ENCODE assay signal across 14 cellular contexts in genomic region chr3:43004282-43004681, GRCh38. TPM values are rescaled to one million over a fixed set of nuclear protein-coding genes. Genes with fewer than 3 reads are reported as not detected.
DNase-seq lines count a peak whose midpoint lies in the region; ATAC-seq and TF ChIP-seq lines count a peak whose summit lies in the region.
"Had no signal": no experiment of that assay in that cellular context is flagged by ENCODE, and none has a peak within 500 bp of the region (broad histone marks: within the 10 kb centered on the region; RNA-seq: fewer than 3 reads in every experiment).

No MANE protein-coding gene starts in this region.

- H3K4me1 Mint-ChIP-seq in stimulated activated naive B cell treated with anti-CD40 and anti-IgM and Interleukin-4, amounts not matched to agents 10 μg/mL and 1 μg/mL and 100 μg/mL, for 72 hours = no peaks in the 10 kb centered on the region

- no peak overlapping the region for H3K27ac ChIP-seq in brain microvascular endothelial cell

- H3K4me3 ChIP-seq in brain microvascular endothelial cell (ENCODE audit: low read depth, low read length) = no peak overlapping the region
- H3K4me3 ChIP-seq in HAP-1 = no peak overlapping the region
- H3K4me3 ChIP-seq: GM12878 had no signal

- H3K36me3 Mint-ChIP-seq in stimulated activated naive B cell treated with anti-CD40 and anti-IgM and Interleukin-4, amounts not matched to agents 10 μg/mL and 1 μg/mL and 100 μg/mL, for 72 hours = no peaks in the 10 kb centered on the region
- H3K36me3 Mint-ChIP-seq: activated naive CD8-positive, alpha-beta T cell; CD4-positive, CD25-positive, alpha-beta regulatory T cell; WTC11 had no signal

- no peak for TF ChIP-seq CTCF in brain microvascular endothelial cell (IDR thresholded peaks at IDR 0.05; ENCODE audit: low read depth, low read length, missing control alignments)

- in situ Hi-C loops in brain microvascular endothelial cell (cut with HindIII; ENCODE audit: low pct_ligation_motif_present, low sequenced_read_pairs) (no loop called here), HAP-1 (cut with MboI; ENCODE audit: low sequenced_read_pairs) (no loop called here)

- no peaks in the 10 kb centered on the region for H3K36me3 ChIP-seq in brain microvascular endothelial cell (replicated peaks)
- H3K36me3 ChIP-seq in HAP-1 (replicated peaks) = no peaks in the 10 kb centered on the region

- DNase-seq in Daoy (ENCODE audit: low read depth) (peak; percentile 20), HPDE6-E6E7 (ENCODE audit: extremely low spot score) (peak; percentile 6), brain microvascular endothelial cell (peak; percentile 11), renal cortical epithelial cell (ENCODE audit: low read depth) (peak; percentile 16), HAP-1 (ENCODE audit: low spot score in 2 of 2) (no peak), SKM-1 (lab: John Stamatoyannopoulos, UW; ENCODE audit: unreplicated experiment) (no peak)
- no peak for DNase-seq in stimulated activated naive B cell treated with anti-CD40 and anti-IgM and Interleukin-4, amounts not matched to agents 10 μg/mL and 1 μg/mL and 100 μg/mL, for 72 hours
- DNase-seq: CD4-positive, CD25-positive, alpha-beta regulatory T cell; NCI-H2029 treated with DMSO at 0.1 percent for 48 hours; retina had no signal

- no peak overlapping the region for H3K27ac Mint-ChIP-seq in stimulated activated naive B cell treated with anti-CD40 and anti-IgM and Interleukin-4, amounts not matched to agents 10 μg/mL and 1 μg/mL and 100 μg/mL, for 72 hours
- H3K27ac Mint-ChIP-seq: activated naive CD8-positive, alpha-beta T cell; CD4-positive, CD25-positive, alpha-beta regulatory T cell; WTC11 had no signal

- H3K27me3 ChIP-seq in brain microvascular endothelial cell (replicated peaks) (no peaks in the 10 kb centered on the region), HAP-1 (ENCODE audit: low read depth) (0 out of 2 replicates have a peak, but pooled peaks cover 4% of the 10 kb centered on the region)

- no peaks in the 10 kb centered on the region for H3K9me3 ChIP-seq in HAP-1

- no peaks in the 10 kb centered on the region for H3K9me3 Mint-ChIP-seq in stimulated activated naive B cell treated with anti-CD40 and anti-IgM and Interleukin-4, amounts not matched to agents 10 μg/mL and 1 μg/mL and 100 μg/mL, for 72 hours
- H3K9me3 Mint-ChIP-seq: CD4-positive, CD25-positive, alpha-beta regulatory T cell; WTC11 had no signal

- no peak overlapping the region for H3K4me3 Mint-ChIP-seq in stimulated activated naive B cell treated with anti-CD40 and anti-IgM and Interleukin-4, amounts not matched to agents 10 μg/mL and 1 μg/mL and 100 μg/mL, for 72 hours
- H3K4me3 Mint-ChIP-seq: activated naive CD8-positive, alpha-beta T cell; CD4-positive, CD25-positive, alpha-beta regulatory T cell; WTC11 had no signal

- no peaks in the 10 kb centered on the region for H3K27me3 Mint-ChIP-seq in stimulated activated naive B cell treated with anti-CD40 and anti-IgM and Interleukin-4, amounts not matched to agents 10 μg/mL and 1 μg/mL and 100 μg/mL, for 72 hours
- H3K27me3 Mint-ChIP-seq: activated naive CD8-positive, alpha-beta T cell had no signal

- no peaks in the 10 kb centered on the region for H3K4me1 ChIP-seq in HAP-1

- no peak for ATAC-seq in stimulated activated naive B cell treated with anti-CD40 and anti-IgM and Interleukin-4, amounts not matched to agents 10 μg/mL and 1 μg/mL and 100 μg/mL, for 72 hours (replicated peaks)
- ATAC-seq: GM12878, Panc1, WTC11 had no signal

RNA-seq across cellular contexts. Expression of gene GASK1A, which starts 25.2 kb away (rescaled TPM):
- 0.11 TPM in 1 of 2 replicates, not detected in the other for total RNA-seq in Daoy (2014; rRNA removed; shearing (Covaris generic))
- total RNA-seq in renal cortical epithelial cell = 0.25 and 0.87 TPM in 2 replicates
- total RNA-seq: CD4-positive, CD25-positive, alpha-beta regulatory T cell had no signal

Comparison
In these comparisons a context has a peak if more than half of its experiments do, and no peak if none do; other contexts are left out.
1. DNase-seq: peak in Daoy (single experiment), HPDE6-E6E7 (single experiment), brain microvascular endothelial cell (single experiment) and renal cortical epithelial cell (single experiment); none in HAP-1 (0 of 2), SKM-1 (single experiment) and stimulated activated naive B cell treated with anti-CD40 and anti-IgM and Interleukin-4, amounts not matched to agents 10 μg/mL and 1 μg/mL and 100 μg/mL, for 72 hours (single experiment).